17 cellular contexts compared by ENCODE assay signal in genomic region chr9:84283895-84284294, GRCh38. TPM values are rescaled to one million over a fixed set of nuclear protein-coding genes. Genes with fewer than 3 reads are reported as not detected.
DNase-seq lines count a peak whose midpoint lies in the region; ATAC-seq and TF ChIP-seq lines count a peak whose summit lies in the region.
"Had no signal": no experiment of that assay in that cellular context is flagged by ENCODE, and none has a peak within 500 bp of the region (broad histone marks: within the 10 kb centered on the region; RNA-seq: fewer than 3 reads in every experiment).

No MANE protein-coding gene starts in this region.

- no peak for ATAC-seq in natural killer cell treated with Interleukin-12 subunit alpha and Interleukin-12 subunit beta and Interleukin-15 and Interleukin-18, amount 100 ng/mL, for 72 hours
- ATAC-seq in CD4-positive, alpha-beta T cell (ENCODE audit: poor library complexity), result no peak

- peak; percentile 79 for DNase-seq in Ammon's horn (ENCODE audit: low spot score)
- peak; percentile 58 for DNase-seq in NCI-H1105 (lab: John Stamatoyannopoulos, UW)
- no peak for DNase-seq in natural killer cell treated with Interleukin-12 subunit alpha and Interleukin-12 subunit beta and Interleukin-15 and Interleukin-18, amount 100 ng/mL, for 72 hours (ENCODE audit: low spot score)
- DNase-seq in CD4-positive, alpha-beta T cell, result no peak
- DNase-seq in MG63, result no peak
- DNase-seq in NCI-H2081 treated with DMSO at 0.1 percent for 48 hours (lab: John Stamatoyannopoulos, UW), result no peak
- DNase-seq: EL; NCI-H1092; NCI-H2029; NCI-H524; NK-92 treated with Interleukin-12 subunit alpha and Interleukin-12 subunit beta, amount 100 ng/mL, for 24 hours; OCI-M1; SIG-M5 had no signal

- H3K27me3 Mint-ChIP-seq in brain, result peaks cover 8% of the 10 kb centered on the region
- H3K27me3 Mint-ChIP-seq in natural killer cell treated with Interleukin-12 subunit alpha and Interleukin-12 subunit beta and Interleukin-15 and Interleukin-18, amount 100 ng/mL, for 72 hours, result peaks cover 1 to 3% of the 10 kb centered on the region in 2 donors
- peaks cover 10% of the 10 kb centered on the region for H3K27me3 Mint-ChIP-seq in CD4-positive, alpha-beta T cell

- CTCF ChIA-PET in CD4-positive, alpha-beta T cell (lab: Charles Lee), result interaction anchor here (0.6 kb wide), 1 partner anchor 20 kb away, joined by 3 read pairs; no protein-coding TSS in a partner anchor

- H3K4me3 Mint-ChIP-seq in brain, result peak overlapping the region in 4 of 5 experiments; percentile 15 to 38 (median 32)
- H3K4me3 Mint-ChIP-seq in natural killer cell treated with Interleukin-12 subunit alpha and Interleukin-12 subunit beta and Interleukin-15 and Interleukin-18, amount 100 ng/mL, for 72 hours, result no peak overlapping the region
- no peak overlapping the region for H3K4me3 Mint-ChIP-seq in CD4-positive, alpha-beta T cell
- H3K4me3 Mint-ChIP-seq: CD14-positive monocyte had no signal

- no peak overlapping the region for H3K4me3 ChIP-seq in MG63

- no peaks in the 10 kb centered on the region for H3K36me3 Mint-ChIP-seq in brain
- H3K36me3 Mint-ChIP-seq in natural killer cell treated with Interleukin-12 subunit alpha and Interleukin-12 subunit beta and Interleukin-15 and Interleukin-18, amount 100 ng/mL, for 72 hours, result peaks cover under 1% of the 10 kb centered on the region
- no peaks in the 10 kb centered on the region for H3K36me3 Mint-ChIP-seq in CD4-positive, alpha-beta T cell (ENCODE audit: low read depth)

- H3K9me3 ChIP-seq in CD4-positive, alpha-beta T cell (ENCODE audit: control insufficient read depth, low read length), result no peaks in the 10 kb centered on the region
- H3K9me3 ChIP-seq in MG63, result no peaks in the 10 kb centered on the region

- POLR2A ChIA-PET in CD4-positive, alpha-beta T cell (lab: Charles Lee), result no interaction called here

- intact Hi-C loops in CD4-positive, alpha-beta T cell (cut with DNase I, micrococcal nuclease), result no loop called here

- H3K27ac Mint-ChIP-seq in brain, result peak overlapping the region; percentile 54 to 94 (median 58)
- no peak overlapping the region for H3K27ac Mint-ChIP-seq in natural killer cell treated with Interleukin-12 subunit alpha and Interleukin-12 subunit beta and Interleukin-15 and Interleukin-18, amount 100 ng/mL, for 72 hours
- no peak overlapping the region for H3K27ac Mint-ChIP-seq in CD4-positive, alpha-beta T cell
- H3K27ac Mint-ChIP-seq: CD14-positive monocyte had no signal

- peak overlapping the region; percentile 53 for H3K27ac ChIP-seq in layer of hippocampus (ENCODE audit: low read depth, low read length)
- H3K27ac ChIP-seq in CD4-positive, alpha-beta T cell (ENCODE audit: low read depth, low read length), result no peak overlapping the region

- H3K36me3 ChIP-seq in MG63, result no peaks in the 10 kb centered on the region

- no peak for TF ChIP-seq CTCF in brain (conservative IDR thresholded peaks at IDR 0.05)
- TF ChIP-seq CTCF in CD4-positive, alpha-beta T cell (IDR thresholded peaks at IDR 0.05), result no peak

- peaks cover 43% of the 10 kb centered on the region for H3K4me1 Mint-ChIP-seq in brain
- peaks cover 10 to 12% of the 10 kb centered on the region in 2 donors for H3K4me1 Mint-ChIP-seq in natural killer cell treated with Interleukin-12 subunit alpha and Interleukin-12 subunit beta and Interleukin-15 and Interleukin-18, amount 100 ng/mL, for 72 hours (ENCODE audit: low read depth in 2 of 2)
- H3K4me1 Mint-ChIP-seq in CD4-positive, alpha-beta T cell (ENCODE audit: low read depth), result no peaks in the 10 kb centered on the region

- H3K27me3 ChIP-seq in layer of hippocampus (ENCODE audit: control insufficient read depth, insufficient read depth, low read length) (no peaks in the 10 kb centered on the region), MG63 (no peaks in the 10 kb centered on the region)
- no peaks in the 10 kb centered on the region for H3K27me3 ChIP-seq in CD4-positive, alpha-beta T cell (ENCODE audit: control insufficient read depth, insufficient read depth, low read length)

- peaks cover 0 to 3% (median 0%) of the 10 kb centered on the region in 5 experiments for H3K9me3 Mint-ChIP-seq in brain
- H3K9me3 Mint-ChIP-seq in natural killer cell treated with Interleukin-12 subunit alpha and Interleukin-12 subunit beta and Interleukin-15 and Interleukin-18, amount 100 ng/mL, for 72 hours, result no peaks in the 10 kb centered on the region
- no peaks in the 10 kb centered on the region for H3K9me3 Mint-ChIP-seq in CD4-positive, alpha-beta T cell

RNA-seq across cellular contexts. Expression of gene SLC28A3, which starts 56.7 kb away (rescaled TPM):
- polyA plus RNA-seq in brain (ENCODE audit: insufficient read depth, low read depth, low replicate concordance), result not detected
- under 1 TPM; 0.07 to 0.08 TPM for total RNA-seq in natural killer cell treated with Interleukin-12 subunit alpha and Interleukin-12 subunit beta and Interleukin-15 and Interleukin-18, amount 100 ng/mL, for 72 hours
- not detected for total RNA-seq in CD4-positive, alpha-beta T cell
- total RNA-seq in MG63 (2014; rRNA removed; shearing (Covaris generic); ENCODE audit: low replicate concordance), result not detected in 2 replicates
- total RNA-seq: A673 had no signal
- polyA plus RNA-seq: CD14-positive monocyte had no signal

Comparison
In these comparisons a context has a peak if more than half of its experiments do, and no peak if none do; other contexts are left out.
1. DNase-seq: peak in Ammon's horn (single experiment) and NCI-H1105 (single experiment); none in natural killer cell treated with Interleukin-12 subunit alpha and Interleukin-12 subunit beta and Interleukin-15 and Interleukin-18, amount 100 ng/mL, for 72 hours (single experiment), CD4-positive, alpha-beta T cell (0 of 10), MG63 (single experiment) and NCI-H2081 treated with DMSO at 0.1 percent for 48 hours (single experiment).
2. H3K27ac Mint-ChIP-seq: peak in brain (5 of 5); none in natural killer cell treated with Interleukin-12 subunit alpha and Interleukin-12 subunit beta and Interleukin-15 and Interleukin-18, amount 100 ng/mL, for 72 hours (0 of 2) and CD4-positive, alpha-beta T cell (single experiment).
3. H3K4me3 Mint-ChIP-seq: peak in brain (4 of 5); none in natural killer cell treated with Interleukin-12 subunit alpha and Interleukin-12 subunit beta and Interleukin-15 and Interleukin-18, amount 100 ng/mL, for 72 hours (single experiment) and CD4-positive, alpha-beta T cell (single experiment).